In the genomic region with DNA sequence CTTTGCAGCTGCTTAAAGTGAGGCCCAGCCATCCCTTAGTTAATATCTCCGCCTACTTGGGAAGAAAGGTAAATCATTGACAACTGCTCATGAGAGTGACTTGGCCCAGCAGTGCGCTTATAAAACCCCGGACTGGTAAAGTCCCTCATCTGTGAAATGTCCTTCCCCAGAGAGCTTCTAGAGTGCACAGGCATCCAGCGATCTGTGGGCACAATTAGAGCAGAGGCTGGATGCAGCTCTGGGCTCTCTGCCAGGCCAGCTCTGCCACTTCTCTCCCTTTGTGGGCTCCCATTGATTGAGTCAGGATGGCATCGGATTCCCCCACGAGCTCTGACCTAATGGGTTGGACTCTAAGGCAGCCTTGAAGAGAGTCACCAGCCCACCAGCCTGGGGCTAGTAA, we compare ENCODE assay signal across 12 cellular contexts.
DNase-seq lines count a peak whose midpoint lies in the region; ATAC-seq and TF ChIP-seq lines count a peak whose summit lies in the region.
"Had no signal": no experiment of that assay in that cellular context is flagged by ENCODE, and none has a peak within 500 bp of the region (broad histone marks: within the 10 kb centered on the region; RNA-seq: fewer than 3 reads in every experiment).

No MANE protein-coding gene starts in this region.

- H3K27ac Mint-ChIP-seq in chondrocyte (ENCODE audit: unreplicated experiment) = no peak overlapping the region
- H3K27ac Mint-ChIP-seq: activated CD4-positive, alpha-beta memory T cell treated with anti-CD3 and anti-CD28 coated beads for 36 hours; mesothelial cell of epicardium; T-helper 1 cell treated with Interleukin-12 subunit alpha and Interleukin-12 subunit beta and Interleukin-4 antibody, amounts not matched to agents 30 μg/mL and 1 μg/mL, for 36 hours had no signal

- H3K36me3 Mint-ChIP-seq in chondrocyte (ENCODE audit: low read depth) = peaks cover 2% of the 10 kb centered on the region
- H3K36me3 Mint-ChIP-seq: activated CD4-positive, alpha-beta memory T cell treated with anti-CD3 and anti-CD28 coated beads for 36 hours had no signal

- no peak for TF ChIP-seq CTCF in chondrocyte (IDR thresholded peaks at IDR 0.05)

- H3K4me3 Mint-ChIP-seq in chondrocyte (ENCODE audit: unreplicated experiment) = no peak overlapping the region
- H3K4me3 Mint-ChIP-seq: activated CD4-positive, alpha-beta memory T cell treated with anti-CD3 and anti-CD28 coated beads for 36 hours; mesothelial cell of epicardium; T-helper 1 cell treated with Interleukin-12 subunit alpha and Interleukin-12 subunit beta and Interleukin-4 antibody, amounts not matched to agents 30 μg/mL and 1 μg/mL, for 36 hours had no signal

- peaks cover 4% of the 10 kb centered on the region for H3K4me1 Mint-ChIP-seq in chondrocyte (ENCODE audit: low read depth)

- DNase-seq in DMS53 (lab: John Stamatoyannopoulos, UW) (peak; percentile 25), DMS53 treated with DMSO at 0.1 percent for 48 hours (lab: John Stamatoyannopoulos, UW; ENCODE audit: unreplicated experiment) (no peak), NCI-H1092 treated with DMSO at 0.1 percent for 48 hours (lab: John Stamatoyannopoulos, UW) (peak; percentile 32), chondrocyte (ENCODE audit: low spot score) (peak; percentile 36), occipital lobe (lab: John Stamatoyannopoulos, UW) (peak; percentile 16)
- DNase-seq: activated CD4-positive, alpha-beta memory T cell treated with anti-CD3 and anti-CD28 coated beads for 36 hours; activated naive CD4-positive, alpha-beta T cell had no signal

- ATAC-seq in HG02678 (IDR thresholded peaks at IDR 0.05; ENCODE audit: unreplicated experiment) (no peak), HG03521 (IDR thresholded peaks at IDR 0.05; ENCODE audit: unreplicated experiment) (no peak), GM19324 (IDR thresholded peaks at IDR 0.05; ENCODE audit: low FRiP score, unreplicated experiment) (no peak)

- H3K27me3 Mint-ChIP-seq in chondrocyte (ENCODE audit: low read depth) = peaks cover 46% of the 10 kb centered on the region

- peaks cover 9% of the 10 kb centered on the region for H3K9me3 Mint-ChIP-seq in chondrocyte (ENCODE audit: low read depth)
